16 cellular contexts compared by ENCODE assay signal in genomic region chr10:69651362-69651761, GRCh38. TPM values are rescaled to one million over a fixed set of nuclear protein-coding genes. Genes with fewer than 3 reads are reported as not detected.
A peak's percentile ranks its signal among the peaks of the same experiment; 100 is the strongest.
DNase-seq lines count a peak whose midpoint lies in the region; ATAC-seq and TF ChIP-seq lines count a peak whose summit lies in the region.
"Had no signal": no experiment of that assay in that cellular context is flagged by ENCODE, and none has a peak within 500 bp of the region (broad histone marks: within the 10 kb centered on the region; RNA-seq: fewer than 3 reads in every experiment).

No MANE protein-coding gene starts in this region.

- H3K4me3 Mint-ChIP-seq in activated naive CD8-positive, alpha-beta T cell treated with anti-CD3 and anti-CD28 coated beads, Interleukin-2, amount 10 ng/mL, durations not matched to agents 7 days and 5 days: peak overlapping the region; percentile 51
- no peak overlapping the region for H3K4me3 Mint-ChIP-seq in activated naive CD8-positive, alpha-beta T cell treated with anti-CD3 and anti-CD28 coated beads, Interleukin-2, amount 50 U/mL, for 24 hours
- no peak overlapping the region for H3K4me3 Mint-ChIP-seq in activated CD8-positive, alpha-beta T cell treated with anti-CD3 and anti-CD28 coated beads for 36 hours
- no peak overlapping the region for H3K4me3 Mint-ChIP-seq in glutamatergic neuron (ENCODE audit: unreplicated experiment)
- H3K4me3 Mint-ChIP-seq: CD8-positive, alpha-beta T cell had no signal

- no peak for TF ChIP-seq POLR2A in spleen (IDR thresholded peaks at IDR 0.05)

- no peaks in the 10 kb centered on the region for H3K27me3 Mint-ChIP-seq in activated naive CD8-positive, alpha-beta T cell treated with anti-CD3 and anti-CD28 coated beads, Interleukin-2, amount 10 ng/mL, durations not matched to agents 7 days and 5 days
- peaks cover 2% of the 10 kb centered on the region for H3K27me3 Mint-ChIP-seq in activated naive CD8-positive, alpha-beta T cell treated with anti-CD3 and anti-CD28 coated beads, Interleukin-2, amount 50 U/mL, for 24 hours
- peaks cover under 1% of the 10 kb centered on the region for H3K27me3 Mint-ChIP-seq in activated CD8-positive, alpha-beta T cell treated with anti-CD3 and anti-CD28 coated beads for 36 hours
- peaks cover 14% of the 10 kb centered on the region for H3K27me3 Mint-ChIP-seq in glutamatergic neuron (ENCODE audit: unreplicated experiment)

- H3K4me1 Mint-ChIP-seq in activated naive CD8-positive, alpha-beta T cell treated with anti-CD3 and anti-CD28 coated beads, Interleukin-2, amount 10 ng/mL, durations not matched to agents 7 days and 5 days: peaks cover 20% of the 10 kb centered on the region
- H3K4me1 Mint-ChIP-seq in activated naive CD8-positive, alpha-beta T cell treated with anti-CD3 and anti-CD28 coated beads, Interleukin-2, amount 50 U/mL, for 24 hours: peaks cover 9% of the 10 kb centered on the region
- H3K4me1 Mint-ChIP-seq in activated CD8-positive, alpha-beta T cell treated with anti-CD3 and anti-CD28 coated beads for 36 hours (ENCODE audit: low read depth): peaks cover 12% of the 10 kb centered on the region
- peaks cover 47% of the 10 kb centered on the region for H3K4me1 Mint-ChIP-seq in glutamatergic neuron (ENCODE audit: low read depth, unreplicated experiment)

- intact Hi-C loops in activated CD8-positive, alpha-beta T cell treated with anti-CD3 and anti-CD28 coated beads for 36 hours (cut with micrococcal nuclease): no loop called here
- intact Hi-C loops in spleen (cut with DNase I; ENCODE audit: low total_unique reads): no loop called here

- H3K27ac ChIP-seq in spleen (no peak overlapping the region), brain microvascular endothelial cell (no peak overlapping the region)
- H3K27ac ChIP-seq: SJCRH30 had no signal

- H3K36me3 ChIP-seq in spleen: no peaks in the 10 kb centered on the region
- H3K36me3 ChIP-seq in brain microvascular endothelial cell (replicated peaks): no peaks in the 10 kb centered on the region
- H3K36me3 ChIP-seq: SJCRH30 had no signal

- no peak for TF ChIP-seq CTCF in activated CD8-positive, alpha-beta T cell treated with anti-CD3 and anti-CD28 coated beads for 36 hours (IDR thresholded peaks at IDR 0.05)
- TF ChIP-seq CTCF in glutamatergic neuron (IDR thresholded peaks at IDR 0.05; ENCODE audit: partially characterized antibody, unreplicated experiment): no peak
- TF ChIP-seq CTCF in spleen (IDR thresholded peaks at IDR 0.05 in 8 of 11, conservative IDR thresholded peaks at IDR 0.05 in 3 of 11): no peak
- no peak for TF ChIP-seq CTCF in brain microvascular endothelial cell (IDR thresholded peaks at IDR 0.05; ENCODE audit: low read depth, low read length, missing control alignments)

- no peak for DNase-seq in activated naive CD8-positive, alpha-beta T cell treated with anti-CD3 and anti-CD28 coated beads, Interleukin-2, amount 10 ng/mL, durations not matched to agents 7 days and 5 days
- no peak for DNase-seq in activated naive CD8-positive, alpha-beta T cell treated with anti-CD3 and anti-CD28 coated beads, Interleukin-2, amount 50 U/mL, for 24 hours
- DNase-seq in activated CD8-positive, alpha-beta T cell treated with anti-CD3 and anti-CD28 coated beads for 36 hours: no peak
- no peak for DNase-seq in glutamatergic neuron
- DNase-seq in spleen: peak; percentile 54
- DNase-seq in brain microvascular endothelial cell: no peak
- DNase-seq in stimulated activated CD4-positive, alpha-beta T cell treated with anti-CD3 and anti-CD28 coated beads, Interleukin-4, amount 100 ng/mL, for 24 hours: no peak
- DNase-seq in stimulated activated naive CD4-positive, alpha-beta T cell (lab: John Stamatoyannopoulos, UW): no peak
- DNase-seq: CD8-positive, alpha-beta T cell; Karpas-422; NCI-H1694; NCI-H446; NCI-H526 treated with DMSO at 0.1 percent for 48 hours; OCI-M1; SJCRH30 had no signal

- H3K27me3 ChIP-seq in spleen (replicated peaks in 1 of 7) (peaks cover 0 to 60% (median 0%) of the 10 kb centered on the region in 7 donors), brain microvascular endothelial cell (replicated peaks) (no peaks in the 10 kb centered on the region)
- H3K27me3 ChIP-seq: SJCRH30 had no signal

- peak overlapping the region; percentile 75 for H3K27ac Mint-ChIP-seq in activated naive CD8-positive, alpha-beta T cell treated with anti-CD3 and anti-CD28 coated beads, Interleukin-2, amount 10 ng/mL, durations not matched to agents 7 days and 5 days
- H3K27ac Mint-ChIP-seq in activated naive CD8-positive, alpha-beta T cell treated with anti-CD3 and anti-CD28 coated beads, Interleukin-2, amount 50 U/mL, for 24 hours: no peak overlapping the region
- H3K27ac Mint-ChIP-seq in activated CD8-positive, alpha-beta T cell treated with anti-CD3 and anti-CD28 coated beads for 36 hours: no peak overlapping the region
- H3K27ac Mint-ChIP-seq in glutamatergic neuron (ENCODE audit: unreplicated experiment): peak overlapping the region; percentile 89
- H3K27ac Mint-ChIP-seq: CD8-positive, alpha-beta T cell had no signal

- ATAC-seq in activated naive CD8-positive, alpha-beta T cell treated with anti-CD3 and anti-CD28 coated beads, Interleukin-2, amount 10 ng/mL, durations not matched to agents 7 days and 5 days (ENCODE audit: low read depth): peak; percentile 38
- ATAC-seq in activated naive CD8-positive, alpha-beta T cell treated with anti-CD3 and anti-CD28 coated beads, Interleukin-2, amount 50 U/mL, for 24 hours: no peak
- peak; percentile 34 for ATAC-seq in activated CD8-positive, alpha-beta T cell treated with anti-CD3 and anti-CD28 coated beads for 36 hours
- ATAC-seq: CD8-positive, alpha-beta T cell; HCT116 had no signal

- in situ Hi-C loops in brain microvascular endothelial cell (cut with HindIII; ENCODE audit: low pct_ligation_motif_present, low sequenced_read_pairs): loop anchor here (25.0 kb wide), 1 partner anchor 261 kb away; no protein-coding TSS in a partner anchor

- H3K36me3 Mint-ChIP-seq in activated naive CD8-positive, alpha-beta T cell treated with anti-CD3 and anti-CD28 coated beads, Interleukin-2, amount 10 ng/mL, durations not matched to agents 7 days and 5 days: peaks cover 1% of the 10 kb centered on the region
- H3K36me3 Mint-ChIP-seq in activated naive CD8-positive, alpha-beta T cell treated with anti-CD3 and anti-CD28 coated beads, Interleukin-2, amount 50 U/mL, for 24 hours (ENCODE audit: low read depth): no peaks in the 10 kb centered on the region
- no peaks in the 10 kb centered on the region for H3K36me3 Mint-ChIP-seq in activated CD8-positive, alpha-beta T cell treated with anti-CD3 and anti-CD28 coated beads for 36 hours (ENCODE audit: low read depth)
- no peaks in the 10 kb centered on the region for H3K36me3 Mint-ChIP-seq in glutamatergic neuron (ENCODE audit: unreplicated experiment)
- H3K36me3 Mint-ChIP-seq: CD8-positive, alpha-beta T cell had no signal

- H3K9me3 ChIP-seq in spleen: peaks cover 0 to 6% (median 0%) of the 10 kb centered on the region in 8 donors
- H3K9me3 ChIP-seq: SJCRH30 had no signal

- H3K9me3 Mint-ChIP-seq in activated naive CD8-positive, alpha-beta T cell treated with anti-CD3 and anti-CD28 coated beads, Interleukin-2, amount 10 ng/mL, durations not matched to agents 7 days and 5 days: peaks cover 5% of the 10 kb centered on the region
- H3K9me3 Mint-ChIP-seq in activated naive CD8-positive, alpha-beta T cell treated with anti-CD3 and anti-CD28 coated beads, Interleukin-2, amount 50 U/mL, for 24 hours: no peaks in the 10 kb centered on the region
- no peaks in the 10 kb centered on the region for H3K9me3 Mint-ChIP-seq in activated CD8-positive, alpha-beta T cell treated with anti-CD3 and anti-CD28 coated beads for 36 hours
- H3K9me3 Mint-ChIP-seq in glutamatergic neuron (ENCODE audit: unreplicated experiment): peaks cover 8% of the 10 kb centered on the region
- H3K9me3 Mint-ChIP-seq: CD8-positive, alpha-beta T cell had no signal

- POLR2A ChIA-PET in activated naive CD8-positive, alpha-beta T cell treated with anti-CD3 and anti-CD28 coated beads, Interleukin-2, amount 10 ng/mL, durations not matched to agents 7 days and 5 days (lab: Charles Lee): no interaction called here
- POLR2A ChIA-PET in activated CD8-positive, alpha-beta T cell treated with anti-CD3 and anti-CD28 coated beads for 36 hours (lab: Charles Lee): interaction anchor here (1.0 kb wide), 1 partner anchor 28 kb away, joined by 3 read pairs; no protein-coding TSS in a partner anchor

- 65 to 71% (median 68%) methylated on average over 9 of the region's 9 CpGs for WGBS in spleen, 5 donors

- CTCF ChIA-PET in activated CD8-positive, alpha-beta T cell treated with anti-CD3 and anti-CD28 coated beads for 36 hours (lab: Charles Lee): interaction anchor here (1.2 to 11.8 kb wide), 2 partner anchors 12 to 66 kb away, joined by 3 to 94 read pairs; no protein-coding TSS in a partner anchor

- peaks cover 0 to 8% (median 0%) of the 10 kb centered on the region in 6 donors for H3K4me1 ChIP-seq in spleen
- H3K4me1 ChIP-seq: SJCRH30 had no signal

- H3K4me3 ChIP-seq in spleen (no peak overlapping the region), brain microvascular endothelial cell (ENCODE audit: low read depth, low read length) (no peak overlapping the region)
- H3K4me3 ChIP-seq: SJCRH30 had no signal

RNA-seq across cellular contexts. Expression of gene FAM241B, which starts 21.3 kb away (rescaled TPM):
- 10 to 100 TPM in 1 of 2 experiments, 1 to 10 TPM in 1; 8.0 to 11.7 TPM for total RNA-seq in activated naive CD8-positive, alpha-beta T cell treated with anti-CD3 and anti-CD28 coated beads, Interleukin-2, amount 10 ng/mL, durations not matched to agents 7 days and 5 days
- total RNA-seq in activated CD8-positive, alpha-beta T cell treated with anti-CD3 and anti-CD28 coated beads for 36 hours: 10 to 100 TPM; 10.8 to 12.5 TPM
- 50.1 TPM for total RNA-seq in glutamatergic neuron (ENCODE audit: unreplicated experiment)
- total RNA-seq in spleen: 1 to 10 TPM in 6 of 7 donors, under 1 TPM in 1; 0.77 to 2.8 (median 1.8) TPM
- polyA plus RNA-seq in spleen: 1 to 10 TPM; 1.6 to 3.2 (median 1.7) TPM

Comparison
In these comparisons a context has a peak if more than half of its experiments do, and no peak if none do; other contexts are left out.
1. H3K27ac Mint-ChIP-seq: peak in activated naive CD8-positive, alpha-beta T cell treated with anti-CD3 and anti-CD28 coated beads, Interleukin-2, amount 10 ng/mL, durations not matched to agents 7 days and 5 days (single experiment) and glutamatergic neuron (single experiment); none in activated naive CD8-positive, alpha-beta T cell treated with anti-CD3 and anti-CD28 coated beads, Interleukin-2, amount 50 U/mL, for 24 hours (single experiment) and activated CD8-positive, alpha-beta T cell treated with anti-CD3 and anti-CD28 coated beads for 36 hours (single experiment).